ENCODE assay signal across 8 cellular contexts in genomic region chr1:16889179-16889816, GRCh38. TPM values are rescaled to one million over a fixed set of nuclear protein-coding genes. Genes with fewer than 3 reads are reported as not detected.
DNase-seq lines count a peak whose midpoint lies in the region; ATAC-seq and TF ChIP-seq lines count a peak whose summit lies in the region.
"Not testable (repeated sequence)": the region's sequence is repeated elsewhere in the genome, so short reads cannot be mapped to it uniquely, and the experiment has no call there.

No MANE protein-coding gene starts in this region.

- H3K9me3 ChIP-seq in A673 (ENCODE audit: low read depth, low read length, poor library complexity, severe bottlenecking); colonic mucosa; right cardiac atrium (ENCODE audit: control insufficient read depth, low read length): not testable (repeated sequence)

- peak overlapping the region; percentile 79 to 80 for H3K9ac ChIP-seq in colonic mucosa (ENCODE audit: low read depth in 2 of 2, low read length in 2 of 2)

- H3K27ac Mint-ChIP-seq in naive B cell, result peak overlapping the region; percentile 81 to 99 (median 96)

- peak overlapping the region; percentile 53 for H3K27ac ChIP-seq in A673 (ENCODE audit: low read depth, low read length, poor library complexity, severe bottlenecking)
- peak overlapping the region; percentile 81 for H3K27ac ChIP-seq in RWPE1
- peak overlapping the region; percentile 67 for H3K27ac ChIP-seq in colonic mucosa
- peak overlapping the region; percentile 92 for H3K27ac ChIP-seq in right cardiac atrium (ENCODE audit: low read length)

- peaks cover 7 to 35% (median 11%) of the 10 kb centered on the region in 3 donors for H3K4me1 Mint-ChIP-seq in naive B cell

- intact Hi-C loops in A673 (cut with micrococcal nuclease; ENCODE audit: unreplicated experiment); colonic mucosa (cut with DNase I); right cardiac atrium (cut with DNase I): not testable (repeated sequence)

- ATAC-seq in right cardiac atrium, result peak; percentile 92 to 95
- peak; percentile 72 to 77 for ATAC-seq in naive B cell (ENCODE audit: low read depth in 2 of 2)

- POLR2A ChIA-PET in A673 (lab: Charles Lee; ENCODE audit: low non-redundant PET); RWPE1 (lab: Yijun Ruan, JAX; ENCODE audit: low non-redundant PET): not testable (repeated sequence)

- H3K27me3 Mint-ChIP-seq in naive B cell, result not testable (repeated sequence)

- CTCF ChIA-PET in A673 (lab: Charles Lee), result not testable (repeated sequence)
- CTCF ChIA-PET in RWPE1 (lab: Yijun Ruan, JAX), result interaction anchor here (0.6 kb wide), 1 partner anchor 268 kb away, joined by 3 read pairs; no protein-coding TSS in a partner anchor

- H3K36me3 Mint-ChIP-seq in naive B cell, result not testable (repeated sequence)

- H3K4me3 ChIP-seq in A673 (ENCODE audit: low read depth, low read length, poor library complexity, severe bottlenecking) (peak overlapping the region; percentile 41), H7 (ENCODE audit: insufficient read depth, low read depth, low read length) (peak overlapping the region; percentile 76), colonic mucosa (peak overlapping the region; percentile 44), right cardiac atrium (ENCODE audit: low read length) (peak overlapping the region; percentile 57)

- peak; percentile 63 for DNase-seq in A673 (ENCODE audit: low spot score)
- peak; percentile 92 for DNase-seq in H7
- DNase-seq in RWPE1 (ENCODE audit: low spot score), result peak; percentile 71
- peak; percentile 66 for DNase-seq in activated T-cell treated with anti-CD3 and anti-CD28 coated beads, Interleukin-2, amount 50 U/mL, for 1 hour
- DNase-seq in colonic mucosa, result peak; percentile 88
- DNase-seq in right cardiac atrium, result peak; percentile 86 to 96 (median 90)
- peak; percentile 55 for DNase-seq in naive B cell
- peak; percentile 77 for DNase-seq in stimulated activated CD4-positive, alpha-beta T cell treated with anti-CD3 and anti-CD28 coated beads, Interleukin-2, amount 100 ng/mL, for 48 hours

- not testable (repeated sequence) for H3K27me3 ChIP-seq in A673 (replicated peaks; ENCODE audit: insufficient read depth, low read depth, low read length, poor library complexity); H7 (ENCODE audit: control insufficient read depth, insufficient read depth, low read length); colonic mucosa; right cardiac atrium (ENCODE audit: control insufficient read depth, insufficient read depth)

- WGBS in right cardiac atrium, result under 1% methylated on average over 45 of the region's 45 CpGs

- H3K4me3 Mint-ChIP-seq in naive B cell, result peak overlapping the region; percentile 90 to 99 (median 96)

- TF ChIP-seq CTCF in A673 (conservative IDR thresholded peaks at IDR 0.05; ENCODE audit: low read depth, low read length); RWPE1 (conservative IDR thresholded peaks at IDR 0.05; ENCODE audit: low read depth); colonic mucosa (IDR thresholded peaks at IDR 0.05): not testable (repeated sequence)

- H3K9me3 Mint-ChIP-seq in naive B cell, result not testable (repeated sequence)

- H3K4me1 ChIP-seq in A673 (ENCODE audit: insufficient read depth, low read length, poor library complexity, severe bottlenecking); colonic mucosa; right cardiac atrium (ENCODE audit: control insufficient read depth, insufficient read depth, low read length): not testable (repeated sequence)

- BruUV-seq in A673 (replicated peaks; lab: Mats Ljungman, UMichigan), result not testable (repeated sequence)

- not testable (repeated sequence) for H3K36me3 ChIP-seq in A673 (ENCODE audit: insufficient read depth, low read length, poor library complexity, severe bottlenecking); H7 (replicated peaks; ENCODE audit: control insufficient read depth, insufficient read depth, low read length); colonic mucosa

RNA-seq across cellular contexts. Expression of gene RNU1-2, which starts 6.5 kb away (rescaled TPM):
- total RNA-seq in A673 (2021), result 1,866 and 1,908 TPM in 2 replicates
- under 0.01 TPM in 2 replicates for total RNA-seq in H7 (2014; rRNA removed; shearing (Covaris generic))
- 1,000 to 10,000 TPM; 1,159 to 2,517 TPM for total RNA-seq in colonic mucosa
- 1,000 to 10,000 TPM; 3,675 to 8,578 (median 7,073) TPM for total RNA-seq in right cardiac atrium
- not detected for polyA plus RNA-seq in right cardiac atrium
- 10 to 100 TPM in 4 of 6 donors, not detected in 2; 27.4 to 56.9 (median 45.9) TPM for polyA plus RNA-seq in naive B cell (ENCODE audit: low read depth in 6 of 6)

RNA-seq across cellular contexts. Expression of gene CROCC, which starts 32.4 kb away (rescaled TPM):
- total RNA-seq in A673 (2021) (30.2 and 33.2 TPM in 2 replicates), colonic mucosa (10 to 100 TPM in 1 of 2 donors, 1 to 10 TPM in 1; 6.9 to 21.6 TPM), right cardiac atrium (10 to 100 TPM in 3 of 4 donors, 1 to 10 TPM in 1; 6.7 to 11.9 (median 10.8) TPM)
- 59.5 and 92.3 TPM in 2 replicates for total RNA-seq in H7 (2014; rRNA removed; shearing (Covaris generic))
- polyA plus RNA-seq in right cardiac atrium (14.6 TPM), naive B cell (ENCODE audit: low read depth in 6 of 6) (1 to 10 TPM; 1.4 to 4.0 (median 2.3) TPM)

Comparison
In these comparisons a context has a peak if more than half of its experiments do, and no peak if none do; other contexts are left out.
1. Peak in every context shown above with its lines: DNase-seq, ATAC-seq, H3K4me3 ChIP-seq and H3K27ac ChIP-seq.
2. RNA of gene RNU1-2, which starts 6.5 kb away (total RNA-seq): 3,675 to 8,578 TPM in right cardiac atrium, 1,159 to 2,517 TPM in colonic mucosa and 1,866 to 1,908 TPM in A673; under 0.01 TPM in H7; every median in the first group is over 1,000 times any median in the second.